Comparison of ENCODE assay signal across 10 cellular contexts in the genomic region with DNA sequence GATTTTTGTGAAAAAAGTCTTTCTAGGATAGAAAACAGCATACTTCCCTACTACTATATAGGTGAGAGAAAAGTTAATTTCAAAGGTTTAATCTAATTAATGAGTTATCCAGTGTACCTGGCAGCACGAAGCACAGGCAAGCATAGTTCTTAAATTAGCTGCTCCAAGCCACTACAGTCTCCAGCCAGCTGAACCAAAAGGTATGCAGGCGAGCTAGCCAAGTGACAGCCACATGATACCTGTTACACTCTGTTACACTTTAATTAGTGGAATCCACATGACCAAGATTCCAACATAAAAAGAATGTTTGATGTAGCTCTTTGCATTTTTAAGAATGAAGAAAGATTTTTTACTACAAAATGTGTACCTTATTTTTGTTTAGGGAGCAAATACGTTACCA.
"Had no signal": no experiment of that assay in that cellular context is flagged by ENCODE, and none has a peak within 500 bp of the region (broad histone marks: within the 10 kb centered on the region; RNA-seq: fewer than 3 reads in every experiment).

No MANE protein-coding gene starts in this region.

- DNase-seq: activated CD4-positive, alpha-beta memory T cell treated with anti-CD3 and anti-CD28 coated beads, Interleukin-2, amount 10 ng/mL, durations not matched to agents 7 days and 5 days; activated CD8-positive, alpha-beta memory T cell treated with anti-CD3 and anti-CD28 coated beads, Interleukin-2, amount 50 U/mL, for 48 hours; activated naive CD4-positive, alpha-beta T cell treated with Interleukin-2 at 50 U/mL for 16 hours; central memory CD4-positive, alpha-beta T cell; effector CD4-positive, alpha-beta T cell; foreskin melanocyte; stimulated activated naive B cell treated with anti-CD40 and anti-IgM and Interleukin-4, amounts not matched to agents 10 μg/mL and 1 μg/mL and 100 μg/mL, for 72 hours; transverse colon had no signal

- H3K27me3 Mint-ChIP-seq: activated CD4-positive, alpha-beta memory T cell treated with anti-CD3 and anti-CD28 coated beads, Interleukin-2, amount 10 ng/mL, durations not matched to agents 7 days and 5 days; memory B cell; stimulated activated naive B cell treated with anti-CD40 and anti-IgM and Interleukin-4, amounts not matched to agents 10 μg/mL and 1 μg/mL and 100 μg/mL, for 72 hours had no signal

- H3K4me3 ChIP-seq: coronary artery, transverse colon had no signal

- H3K4me1 ChIP-seq: transverse colon had no signal

- H3K4me3 Mint-ChIP-seq: activated CD4-positive, alpha-beta memory T cell treated with anti-CD3 and anti-CD28 coated beads, Interleukin-2, amount 10 ng/mL, durations not matched to agents 7 days and 5 days; memory B cell; stimulated activated naive B cell treated with anti-CD40 and anti-IgM and Interleukin-4, amounts not matched to agents 10 μg/mL and 1 μg/mL and 100 μg/mL, for 72 hours had no signal

- H3K4me1 Mint-ChIP-seq: memory B cell had no signal

- ATAC-seq: stimulated activated naive B cell treated with anti-CD40 and anti-IgM and Interleukin-4, amounts not matched to agents 10 μg/mL and 1 μg/mL and 100 μg/mL, for 72 hours had no signal

- H3K27ac Mint-ChIP-seq: memory B cell; stimulated activated naive B cell treated with anti-CD40 and anti-IgM and Interleukin-4, amounts not matched to agents 10 μg/mL and 1 μg/mL and 100 μg/mL, for 72 hours had no signal

- H3K27me3 ChIP-seq: transverse colon had no signal

- H3K27ac ChIP-seq: coronary artery, transverse colon had no signal

- H3K9me3 Mint-ChIP-seq: memory B cell; stimulated activated naive B cell treated with anti-CD40 and anti-IgM and Interleukin-4, amounts not matched to agents 10 μg/mL and 1 μg/mL and 100 μg/mL, for 72 hours had no signal

- H3K9me3 ChIP-seq: transverse colon had no signal
